18 cellular contexts compared by ENCODE assay signal in the genomic region with DNA sequence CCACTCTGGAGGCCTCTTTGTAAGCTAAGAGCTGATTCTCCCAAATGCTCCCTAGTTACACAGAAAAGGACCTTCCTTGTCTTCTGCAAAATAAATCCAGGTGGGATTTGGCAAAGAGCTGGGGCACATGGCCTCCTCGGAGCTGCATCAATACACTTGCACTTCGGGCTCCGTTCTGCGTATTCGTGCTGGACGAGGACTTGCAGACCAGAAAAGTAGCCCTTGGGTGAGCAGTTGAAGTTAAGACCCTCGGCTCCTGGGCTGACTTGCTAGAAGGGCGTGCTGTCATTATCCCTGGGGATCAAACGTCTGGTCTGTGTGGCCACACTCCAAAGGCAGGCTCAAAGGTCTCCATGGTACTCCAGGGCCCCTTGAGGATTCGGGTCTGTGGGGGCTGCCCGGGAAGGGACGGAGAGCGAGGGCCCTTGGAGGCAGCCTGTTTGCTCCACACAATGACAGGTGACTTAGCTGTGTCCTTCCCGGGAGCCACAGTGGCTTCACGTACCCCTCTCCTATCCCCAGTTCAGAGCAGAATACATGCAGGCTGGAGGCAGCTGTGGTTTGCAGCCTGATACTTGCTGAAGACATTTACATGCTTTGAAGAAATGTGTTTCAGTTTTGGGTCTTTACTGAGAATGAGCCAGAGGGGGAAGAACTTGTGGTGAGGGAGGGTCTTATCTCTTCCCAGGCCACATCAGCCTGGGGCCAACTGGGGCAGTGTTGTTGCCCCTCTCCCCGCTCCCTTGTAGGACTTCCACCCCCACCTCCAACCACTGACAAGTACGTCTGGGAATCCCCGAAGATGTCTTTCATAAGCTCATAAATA. TPM values are rescaled to one million over a fixed set of nuclear protein-coding genes. Genes with fewer than 3 reads are reported as not detected.
DNase-seq lines count a peak whose midpoint lies in the region; ATAC-seq and TF ChIP-seq lines count a peak whose summit lies in the region.
"Had no signal": no experiment of that assay in that cellular context is flagged by ENCODE, and none has a peak within 500 bp of the region (broad histone marks: within the 10 kb centered on the region; RNA-seq: fewer than 3 reads in every experiment).

No MANE protein-coding gene starts in this region.

- DNase-seq in activated T-cell treated with anti-CD3 and anti-CD28 coated beads, Interleukin-2, amount 50 U/mL, for 24 hours: no peak
- no peak for DNase-seq in activated T-cell treated with anti-CD3 and anti-CD28 coated beads, Interleukin-2, amount 50 U/mL, for 48 hours
- DNase-seq in GM13976 (ENCODE audit: low spot score) (peak; percentile 57), adipocyte (ENCODE audit: low read depth) (peak; percentile 19), progenitor cell of endocrine pancreas (ENCODE audit: low spot score, unreplicated experiment) (no peak), cortex of kidney (lab: John Stamatoyannopoulos, UW) (no peak)
- DNase-seq in stimulated activated CD4-positive, alpha-beta T cell treated with anti-CD3 and anti-CD28 coated beads, Interleukin-4, amount 100 ng/mL, for 4 hours: no peak
- DNase-seq: AML-193; body of pancreas; effector CD8-positive, alpha-beta T cell; GDM1; immature natural killer cell; midbrain; NCI-H1105 treated with DMSO at 0.1 percent for 48 hours; NCI-H226; stimulated activated CD4-positive, alpha-beta T cell treated with anti-CD3 and anti-CD28 coated beads, Interleukin-1b, Interleukin-23, amount 100 ng/mL, for 48 hours had no signal

- H3K9me3 Mint-ChIP-seq in activated T-cell treated with anti-CD3 and anti-CD28 coated beads, Interleukin-2, amount 50 U/mL, for 24 hours: no peaks in the 10 kb centered on the region
- H3K9me3 Mint-ChIP-seq in progenitor cell of endocrine pancreas (ENCODE audit: low read depth): no peaks in the 10 kb centered on the region
- H3K9me3 Mint-ChIP-seq: immature natural killer cell had no signal

- H3K4me1 ChIP-seq in adipocyte (ENCODE audit: control insufficient read depth, insufficient read depth, low read length): peaks cover 8% of the 10 kb centered on the region
- H3K4me1 ChIP-seq: body of pancreas had no signal

- no peaks in the 10 kb centered on the region for H3K36me3 Mint-ChIP-seq in activated T-cell treated with anti-CD3 and anti-CD28 coated beads, Interleukin-2, amount 50 U/mL, for 24 hours (ENCODE audit: low read depth)
- no peaks in the 10 kb centered on the region for H3K36me3 Mint-ChIP-seq in progenitor cell of endocrine pancreas (ENCODE audit: insufficient read depth)
- H3K36me3 Mint-ChIP-seq: immature natural killer cell had no signal

- in situ Hi-C loops in GM13976 (cut with MboI; ENCODE audit: low sequenced_read_pairs, unreplicated experiment): no loop called here

- H3K27me3 Mint-ChIP-seq in activated T-cell treated with anti-CD3 and anti-CD28 coated beads, Interleukin-2, amount 50 U/mL, for 24 hours: peaks cover 7% of the 10 kb centered on the region
- peaks cover 36% of the 10 kb centered on the region for H3K27me3 Mint-ChIP-seq in progenitor cell of endocrine pancreas

- H3K27me3 ChIP-seq in adipocyte (replicated peaks; ENCODE audit: control insufficient read depth, insufficient read depth, low read length): peaks cover 3% of the 10 kb centered on the region
- H3K27me3 ChIP-seq: body of pancreas had no signal

- no peaks in the 10 kb centered on the region for H3K9me3 ChIP-seq in adipocyte (ENCODE audit: control insufficient read depth, low read length)
- H3K9me3 ChIP-seq: body of pancreas had no signal

- H3K4me1 Mint-ChIP-seq in activated T-cell treated with anti-CD3 and anti-CD28 coated beads, Interleukin-2, amount 50 U/mL, for 24 hours (ENCODE audit: low read depth): peaks cover 29% of the 10 kb centered on the region
- no peaks in the 10 kb centered on the region for H3K4me1 Mint-ChIP-seq in progenitor cell of endocrine pancreas (ENCODE audit: low read depth)

- no peak for TF ChIP-seq CTCF in GM13976 (IDR thresholded peaks at IDR 0.05; ENCODE audit: borderline replicate concordance, control extremely low read depth, extremely low read depth, insufficient read depth, missing control alignments)
- no peak for TF ChIP-seq CTCF in progenitor cell of endocrine pancreas (IDR thresholded peaks at IDR 0.05; ENCODE audit: unreplicated experiment)

- no peaks in the 10 kb centered on the region for H3K36me3 ChIP-seq in adipocyte (ENCODE audit: control insufficient read depth, insufficient read depth, low read length, severe bottlenecking)

- H3K4me3 Mint-ChIP-seq in activated T-cell treated with anti-CD3 and anti-CD28 coated beads, Interleukin-2, amount 50 U/mL, for 24 hours: no peak overlapping the region
- H3K4me3 Mint-ChIP-seq in progenitor cell of endocrine pancreas (ENCODE audit: low read depth): no peak overlapping the region
- H3K4me3 Mint-ChIP-seq: immature natural killer cell had no signal

- no peak overlapping the region for H3K4me3 ChIP-seq in adipocyte (ENCODE audit: low read length)
- H3K4me3 ChIP-seq: body of pancreas had no signal

- H3K27ac Mint-ChIP-seq in activated T-cell treated with anti-CD3 and anti-CD28 coated beads, Interleukin-2, amount 50 U/mL, for 24 hours: peak overlapping the region; percentile 2
- peak overlapping the region; percentile 10 for H3K27ac Mint-ChIP-seq in progenitor cell of endocrine pancreas

- ATAC-seq in GM21717 (IDR thresholded peaks at IDR 0.05; ENCODE audit: unreplicated experiment): no peak
- ATAC-seq: body of pancreas, HCT116 had no signal

- H3K9ac ChIP-seq in adipocyte (ENCODE audit: low read length): no peak overlapping the region

RNA-seq across cellular contexts. Expression of gene RFLNB, which starts 51.2 kb away (rescaled TPM):
- total RNA-seq in progenitor cell of endocrine pancreas: 10.7 and 11.1 TPM in 2 replicates

Comparison
In these comparisons a context has a peak if more than half of its experiments do, and no peak if none do; other contexts are left out.
1. DNase-seq: peak in GM13976 (single experiment) and adipocyte (single experiment); none in activated T-cell treated with anti-CD3 and anti-CD28 coated beads, Interleukin-2, amount 50 U/mL, for 24 hours (single experiment), activated T-cell treated with anti-CD3 and anti-CD28 coated beads, Interleukin-2, amount 50 U/mL, for 48 hours (0 of 2), progenitor cell of endocrine pancreas (single experiment), stimulated activated CD4-positive, alpha-beta T cell treated with anti-CD3 and anti-CD28 coated beads, Interleukin-4, amount 100 ng/mL, for 4 hours (0 of 2) and cortex of kidney (single experiment).